In genomic region chr15:52436971-52437370, GRCh38 we compare ENCODE assay signal across 18 cellular contexts.
A peak's percentile ranks its signal among the peaks of the same experiment; 100 is the strongest.
DNase-seq lines count a peak whose midpoint lies in the region; ATAC-seq and TF ChIP-seq lines count a peak whose summit lies in the region.
"Had no signal": no experiment of that assay in that cellular context is flagged by ENCODE, and none has a peak within 500 bp of the region (broad histone marks: within the 10 kb centered on the region; RNA-seq: fewer than 3 reads in every experiment).

No MANE protein-coding gene starts in this region.

- H3K4me1 ChIP-seq in IMR-90 (ENCODE audit: control insufficient read depth, insufficient read depth, low read length): peaks cover 7% of the 10 kb centered on the region
- H3K4me1 ChIP-seq in RWPE2 (ENCODE audit: insufficient read depth, poor library complexity, severe bottlenecking): peaks cover 28% of the 10 kb centered on the region
- peaks cover 30% of the 10 kb centered on the region for H3K4me1 ChIP-seq in foreskin keratinocyte
- H3K4me1 ChIP-seq: Caco-2 had no signal

- DNase-seq in IMR-90 (peak; percentile 65), RWPE2 (ENCODE audit: low spot score) (no peak), foreskin keratinocyte (peak in 1 of 2 donors; percentile 40), activated T-cell treated with anti-CD3 and anti-CD28 coated beads for 4 hours (no peak)
- no peak for DNase-seq in stimulated activated effector memory CD8-positive, alpha-beta T cell treated with anti-CD3 and anti-CD28 coated beads, Interleukin-12 subunit alpha, Interleukin-12 subunit beta, amount 100 ng/mL, for 72 hours (ENCODE audit: low spot score in 2 of 2)
- DNase-seq: ACHN, AML-193, Caco-2, DMS53, NCI-H1436 treated with DMSO at 0.1 percent for 48 hours, NCI-H2029 treated with DMSO at 0.1 percent for 48 hours, NCI-H2171 treated with DMSO at 0.1 percent for 48 hours, SHP77 treated with DMSO at 0.1 percent for 48 hours had no signal

- peak overlapping the region; percentile 64 for H3K27ac Mint-ChIP-seq in stimulated activated effector memory CD8-positive, alpha-beta T cell treated with anti-CD3 and anti-CD28 coated beads, Interleukin-12 subunit alpha, Interleukin-12 subunit beta, amount 100 ng/mL, for 72 hours

- 77% methylated on average over 2 of the region's 3 CpGs; no CpG with 5 or more reads in 1 of the 2 experiments for WGBS in IMR-90 (ENCODE audit: extremely low coverage in 2 of 2, insufficient read length in 1 of 2), 2 experiments

- peaks cover 49% of the 10 kb centered on the region for H3K4me1 Mint-ChIP-seq in stimulated activated effector memory CD8-positive, alpha-beta T cell treated with anti-CD3 and anti-CD28 coated beads, Interleukin-12 subunit alpha, Interleukin-12 subunit beta, amount 100 ng/mL, for 72 hours

- H2AK9ac ChIP-seq in IMR-90 (replicated peaks; ENCODE audit: low read depth, low read length, poor library complexity): no peak overlapping the region

- H2AK5ac ChIP-seq in IMR-90 (ENCODE audit: low read depth, low read length): no peak overlapping the region

- no peak overlapping the region for H3K4ac ChIP-seq in IMR-90 (ENCODE audit: low read depth, low read length)

- CTCF ChIA-PET in IMR-90 (lab: Yijun Ruan, JAX): no interaction called here

- H3K27ac ChIP-seq in IMR-90 (ENCODE audit: insufficient read depth, low read length) (no peak overlapping the region), RWPE2 (ENCODE audit: poor library complexity, severe bottlenecking) (peak overlapping the region; percentile 21), foreskin keratinocyte (no peak overlapping the region)

- intact Hi-C loops in IMR-90 (cut with micrococcal nuclease): no loop called here

- no peak overlapping the region for H4K8ac ChIP-seq in IMR-90 (ENCODE audit: low read depth in 2 of 2, low read length in 2 of 2)

- H3K9me3 ChIP-seq in IMR-90 (ENCODE audit: control insufficient read depth, insufficient read depth, low read length) (no peaks in the 10 kb centered on the region), RWPE2 (ENCODE audit: severe bottlenecking) (no peaks in the 10 kb centered on the region)
- H3K9me3 ChIP-seq: Caco-2 had no signal

- H3K4me3 ChIP-seq in IMR-90 (ENCODE audit: insufficient read depth, low read depth, low read length) (no peak overlapping the region), RWPE2 (ENCODE audit: severe bottlenecking) (no peak overlapping the region)

- H4K91ac ChIP-seq in IMR-90 (ENCODE audit: insufficient read depth, low read depth, low read length): no peak overlapping the region

- H3K18ac ChIP-seq in IMR-90 (ENCODE audit: low read depth, low read length): no peak overlapping the region

- 0 out of 2 replicates have a peak, but pooled peaks cover 3% of the 10 kb centered on the region for H3K9me1 ChIP-seq in IMR-90 (ENCODE audit: insufficient read depth, low read length)

- H4K5ac ChIP-seq in IMR-90 (ENCODE audit: low read depth, low read length): no peak overlapping the region

- POLR2A ChIA-PET in IMR-90 (lab: Charles Lee; ENCODE audit: unreplicated experiment): no interaction called here

- TF ChIP-seq CTCF in IMR-90 (conservative IDR thresholded peaks at IDR 0.05; ENCODE audit: low read depth, low read length) (no peak), RWPE2 (IDR thresholded peaks at IDR 0.05; ENCODE audit: poor library complexity, severe bottlenecking) (no peak), foreskin keratinocyte (conservative IDR thresholded peaks at IDR 0.05) (no peak)

- H3K4me2 ChIP-seq in IMR-90 (ENCODE audit: low read depth, low read length): no peak overlapping the region

- H3K23ac ChIP-seq in IMR-90 (ENCODE audit: low read depth, low read length): no peak overlapping the region

- H4K20me1 ChIP-seq in IMR-90 (ENCODE audit: insufficient read depth, low read length): no peaks in the 10 kb centered on the region; the same call in 1 of the 2 replicates

- TF ChIP-seq POLR2A in IMR-90 (IDR thresholded peaks at IDR 0.05; ENCODE audit: low read depth, low read length): no peak

- H2BK5ac ChIP-seq in IMR-90 (ENCODE audit: low read depth, low read length, poor library complexity, severe bottlenecking): no peak overlapping the region

- no peak overlapping the region for H3K14ac ChIP-seq in IMR-90 (replicated peaks; ENCODE audit: low read depth, low read length)

- no peak for TF ChIP-seq RAD21 in IMR-90 (IDR thresholded peaks at IDR 0.05; ENCODE audit: low read length)

- in situ Hi-C loops in IMR-90 (cut with MboI; ENCODE audit: low sequenced_read_pairs): no loop called here

- no peak overlapping the region for H3K9ac ChIP-seq in IMR-90 (ENCODE audit: low read depth, low read length)

- H3K79me1 ChIP-seq in IMR-90 (ENCODE audit: low read depth in 1 of 2, low read length in 2 of 2): peaks cover 3 to 27% of the 10 kb centered on the region in 2 experiments

- no peaks in the 10 kb centered on the region for H3K27me3 ChIP-seq in IMR-90 (ENCODE audit: control insufficient read depth, insufficient read depth, low read length)
- no peaks in the 10 kb centered on the region for H3K27me3 ChIP-seq in RWPE2 (ENCODE audit: insufficient read depth, poor library complexity, severe bottlenecking)
- H3K27me3 ChIP-seq in foreskin keratinocyte: no peaks in the 10 kb centered on the region

- no peak overlapping the region for H2BK120ac ChIP-seq in IMR-90 (ENCODE audit: low read depth, low read length)

- no peak overlapping the region for H3K56ac ChIP-seq in IMR-90 (ENCODE audit: extremely low read depth, insufficient read depth, low read length)

- H3K36me3 ChIP-seq in IMR-90 (ENCODE audit: control insufficient read depth, insufficient read depth, low read length) (no peaks in the 10 kb centered on the region), RWPE2 (ENCODE audit: low read depth) (no peaks in the 10 kb centered on the region)

- peaks cover 6% of the 10 kb centered on the region for H3K36me3 Mint-ChIP-seq in stimulated activated effector memory CD8-positive, alpha-beta T cell treated with anti-CD3 and anti-CD28 coated beads, Interleukin-12 subunit alpha, Interleukin-12 subunit beta, amount 100 ng/mL, for 72 hours

- no peak overlapping the region for H2AFZ ChIP-seq in IMR-90 (replicated peaks; ENCODE audit: low read length, poor library complexity)

- ATAC-seq in IMR-90 (ENCODE audit: low read depth) (peak; percentile 69), RWPE2 (ENCODE audit: low read depth) (peak; percentile 75), foreskin keratinocyte (peak; percentile 20), HG03457 (IDR thresholded peaks at IDR 0.05; ENCODE audit: unreplicated experiment) (no peak), GM21723 (IDR thresholded peaks at IDR 0.05; ENCODE audit: unreplicated experiment) (no peak)
- ATAC-seq in stimulated activated effector memory CD8-positive, alpha-beta T cell treated with anti-CD3 and anti-CD28 coated beads, Interleukin-12 subunit alpha, Interleukin-12 subunit beta, amount 100 ng/mL, for 72 hours: no peak
- ATAC-seq: HCT116, SK-N-SH treated with all-trans-retinoic acid at 6 μM for 48 hours had no signal

- no peak overlapping the region for H3K4me3 Mint-ChIP-seq in stimulated activated effector memory CD8-positive, alpha-beta T cell treated with anti-CD3 and anti-CD28 coated beads, Interleukin-12 subunit alpha, Interleukin-12 subunit beta, amount 100 ng/mL, for 72 hours
- H3K4me3 Mint-ChIP-seq: CD14-positive monocyte had no signal

- no peak overlapping the region for H2BK15ac ChIP-seq in IMR-90 (ENCODE audit: low read depth, low read length)

- dilution Hi-C loops in IMR-90 (cut with HindIII; ENCODE audit: low sequenced_read_pairs, unreplicated experiment): no loop called here

- no peaks in the 10 kb centered on the region for H3K9me3 Mint-ChIP-seq in stimulated activated effector memory CD8-positive, alpha-beta T cell treated with anti-CD3 and anti-CD28 coated beads, Interleukin-12 subunit alpha, Interleukin-12 subunit beta, amount 100 ng/mL, for 72 hours
- H3K9me3 Mint-ChIP-seq: CD14-positive monocyte had no signal

- H2BK20ac ChIP-seq in IMR-90 (ENCODE audit: low read depth, low read length): no peak overlapping the region

- no TSS peak for BruUV-seq in IMR-90 (replicated peaks; lab: Mats Ljungman, UMichigan)

TF ChIP-seq in IMR-90, 13 proteins besides CTCF, POLR2A, EP300 and RAD21:
- TF ChIP-seq CHD1 (IDR thresholded peaks at IDR 0.05; ENCODE audit: low read depth, low read length): no peak
- TF ChIP-seq MAFK (IDR thresholded peaks at IDR 0.05; ENCODE audit: low read depth, low read length): no peak
- TF ChIP-seq SMC3 (IDR thresholded peaks at IDR 0.05; ENCODE audit: low read depth, low read length): no peak
- TF ChIP-seq ELK1 (IDR thresholded peaks at IDR 0.05; ENCODE audit: borderline replicate concordance, low read depth, low read length): no peak
- TF ChIP-seq NFE2L2 (IDR thresholded peaks at IDR 0.05; ENCODE audit: low read depth, low read length): no peak
- TF ChIP-seq, protein P1, sequence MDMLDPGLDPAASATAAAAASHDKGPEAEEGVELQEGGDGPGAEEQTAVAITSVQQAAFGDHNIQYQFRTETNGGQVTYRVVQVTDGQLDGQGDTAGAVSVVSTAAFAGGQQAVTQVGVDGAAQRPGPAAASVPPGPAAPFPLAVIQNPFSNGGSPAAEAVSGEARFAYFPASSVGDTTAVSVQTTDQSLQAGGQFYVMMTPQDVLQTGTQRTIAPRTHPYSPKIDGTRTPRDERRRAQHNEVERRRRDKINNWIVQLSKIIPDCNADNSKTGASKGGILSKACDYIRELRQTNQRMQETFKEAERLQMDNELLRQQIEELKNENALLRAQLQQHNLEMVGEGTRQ (IDR thresholded peaks at IDR 0.05; ENCODE audit: low read depth, low read length): no peak

Comparison
In these comparisons a context has a peak if more than half of its experiments do, and no peak if none do; other contexts are left out.
1. ATAC-seq: peak in IMR-90 (single experiment), RWPE2 (single experiment) and foreskin keratinocyte (single experiment); none in stimulated activated effector memory CD8-positive, alpha-beta T cell treated with anti-CD3 and anti-CD28 coated beads, Interleukin-12 subunit alpha, Interleukin-12 subunit beta, amount 100 ng/mL, for 72 hours (single experiment), HG03457 (single experiment) and GM21723 (single experiment).